In the genomic region with DNA sequence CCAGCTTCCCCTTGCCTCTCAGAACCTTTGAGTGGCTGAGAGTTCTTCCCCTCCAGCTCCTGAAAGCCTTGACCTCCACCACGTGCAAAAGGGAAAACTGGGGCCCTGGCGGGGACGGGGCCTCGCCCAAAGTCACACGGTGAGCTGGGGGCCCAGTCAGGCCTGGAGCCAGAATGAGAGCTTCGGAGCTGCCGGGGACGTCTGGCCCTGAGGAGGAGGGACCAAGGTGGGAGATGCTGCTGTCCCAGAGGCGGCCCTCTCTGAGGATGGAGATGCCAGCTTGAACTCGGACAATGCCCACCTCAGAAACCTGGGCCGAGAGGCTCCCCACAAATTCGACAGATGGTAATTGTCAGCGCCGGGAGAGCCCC, we compare ENCODE assay signal across 1 cellular context.
TF ChIP-seq lines count a peak whose summit lies in the region.

No MANE protein-coding gene starts in this region.

TF ChIP-seq in H1, 55 proteins besides CTCF, POLR2A, EP300 and RAD21:
- TF ChIP-seq CBX5 (IDR thresholded peaks at IDR 0.05; ENCODE audit: low read depth, low read length) = no peak
- TF ChIP-seq NANOG (IDR thresholded peaks at IDR 0.05; ENCODE audit: insufficient read depth, low read depth, low read length, poor library complexity, severe bottlenecking) = no peak
- TF ChIP-seq CHD1 (IDR thresholded peaks at IDR 0.05; ENCODE audit: low read depth, low read length) = no peak
- TF ChIP-seq RFX5 (IDR thresholded peaks at IDR 0.05; ENCODE audit: borderline replicate concordance, low read depth, low read length) = no peak
- TF ChIP-seq BCL11A (IDR thresholded peaks at IDR 0.05; ENCODE audit: low read depth in 2 of 2, low read length in 2 of 2) = no peak
- TF ChIP-seq JUND (IDR thresholded peaks at IDR 0.05; ENCODE audit: low read length) = no peak
- TF ChIP-seq KDM5A (IDR thresholded peaks at IDR 0.05; ENCODE audit: low read length) = no peak
- TF ChIP-seq SRF (IDR thresholded peaks at IDR 0.05; ENCODE audit: low read depth, low read length) = no peak
- no peak for TF ChIP-seq SIRT6 (IDR thresholded peaks at IDR 0.05; ENCODE audit: low read length)
- TF ChIP-seq YY1 (IDR thresholded peaks at IDR 0.05; ENCODE audit: low read depth, low read length) = no peak
- no peak for TF ChIP-seq SP1 (IDR thresholded peaks at IDR 0.05; ENCODE audit: low read depth, low read length)
- no peak for TF ChIP-seq HDAC2 (IDR thresholded peaks at IDR 0.05; ENCODE audit: borderline replicate concordance in 1 of 2, low read depth in 2 of 2, low read length in 2 of 2)
- no peak for TF ChIP-seq NRF1 (IDR thresholded peaks at IDR 0.05; ENCODE audit: low read depth, low read length)
- TF ChIP-seq SUZ12 (IDR thresholded peaks at IDR 0.05; ENCODE audit: low read length) = no peak
- no peak for TF ChIP-seq PHF8 (conservative IDR thresholded peaks at IDR 0.05; ENCODE audit: low read depth, low read length)
- TF ChIP-seq, protein P1, sequence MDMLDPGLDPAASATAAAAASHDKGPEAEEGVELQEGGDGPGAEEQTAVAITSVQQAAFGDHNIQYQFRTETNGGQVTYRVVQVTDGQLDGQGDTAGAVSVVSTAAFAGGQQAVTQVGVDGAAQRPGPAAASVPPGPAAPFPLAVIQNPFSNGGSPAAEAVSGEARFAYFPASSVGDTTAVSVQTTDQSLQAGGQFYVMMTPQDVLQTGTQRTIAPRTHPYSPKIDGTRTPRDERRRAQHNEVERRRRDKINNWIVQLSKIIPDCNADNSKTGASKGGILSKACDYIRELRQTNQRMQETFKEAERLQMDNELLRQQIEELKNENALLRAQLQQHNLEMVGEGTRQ (IDR thresholded peaks at IDR 0.05; ENCODE audit: low read length) = no peak
- no peak for TF ChIP-seq TBP (IDR thresholded peaks at IDR 0.05; ENCODE audit: low read depth, low read length)
- TF ChIP-seq TAF7 (optimal IDR thresholded peaks at IDR 0.05; ENCODE audit: borderline replicate concordance, low read depth, low read length) = no peak
- TF ChIP-seq CREB1 (IDR thresholded peaks at IDR 0.05) = no peak
- TF ChIP-seq HDAC6 (IDR thresholded peaks at IDR 0.05; ENCODE audit: low read depth, low read length) = no peak
